Comparison of ENCODE assay signal across 1 cellular context in the genomic region with DNA sequence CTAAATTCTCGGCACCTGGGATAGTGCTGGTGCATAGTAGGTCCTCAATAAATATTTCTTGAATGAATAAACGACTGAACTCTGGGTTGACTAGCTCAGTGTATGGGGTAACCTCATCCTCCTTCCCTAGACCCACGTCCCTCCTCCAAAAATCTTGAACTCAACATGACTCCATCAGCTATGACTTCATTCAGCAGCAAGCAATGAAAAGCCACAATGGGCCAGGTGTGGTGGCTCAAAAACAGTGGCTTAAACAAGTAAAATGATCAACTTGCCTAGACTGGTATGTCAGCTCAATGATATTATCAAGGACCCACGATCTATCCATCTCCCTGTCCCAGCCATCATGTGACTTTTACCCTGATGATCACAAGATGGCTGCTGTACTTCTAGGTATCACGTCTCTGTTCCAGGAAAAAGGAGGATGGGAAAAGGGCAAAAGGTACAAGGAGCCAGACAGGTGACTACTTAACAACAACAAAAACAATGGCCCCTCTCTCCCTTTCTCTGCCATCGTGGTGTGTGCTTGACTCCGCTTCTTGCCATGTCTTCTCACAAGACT.
TF ChIP-seq lines count a peak whose summit lies in the region.

No MANE protein-coding gene starts in this region.

TF ChIP-seq in K562, 482 proteins besides CTCF, POLR2A, EP300 and RAD21 (continued from another document):
- TF ChIP-seq ZNF395 (CRISPR knock-in tag; IDR thresholded peaks at IDR 0.05) (peak; percentile 57; the same call in 1 of the 2 replicates), PCBP2 (IDR thresholded peaks at IDR 0.05; ENCODE audit: low read depth, low read length, poor library complexity, severe bottlenecking) (no peak), FOXK2 (conservative IDR thresholded peaks at IDR 0.05 in 1 of 2, IDR thresholded peaks at IDR 0.05 in 1 of 2; ENCODE audit: low read depth in 2 of 2) (0 out of 4 replicates have a peak, but pooled peaks of 1 of the 2 experiments have one; percentile 25), SETDB1 (IDR thresholded peaks at IDR 0.05; ENCODE audit: low read length) (no peak), USF1 (CRISPR knock-in tag; IDR thresholded peaks at IDR 0.05) (no peak; the same call in 1 of the 2 replicates), SFPQ (IDR thresholded peaks at IDR 0.05; ENCODE audit: low read depth, low read length) (no peak), ZNF239 (CRISPR knock-in tag; IDR thresholded peaks at IDR 0.05) (peak; percentile 19; the same call in 1 of the 2 replicates), ZKSCAN1 (IDR thresholded peaks at IDR 0.05; ENCODE audit: low read depth, low read length) (peak; percentile 77), STAT5A (IDR thresholded peaks at IDR 0.05; ENCODE audit: borderline replicate concordance, low read length) (0 out of 2 replicates have a peak, but pooled peaks have one; percentile 10), ZNF121 (CRISPR knock-in tag; conservative IDR thresholded peaks at IDR 0.05) (no peak)
- TF ChIP-seq, protein P1, sequence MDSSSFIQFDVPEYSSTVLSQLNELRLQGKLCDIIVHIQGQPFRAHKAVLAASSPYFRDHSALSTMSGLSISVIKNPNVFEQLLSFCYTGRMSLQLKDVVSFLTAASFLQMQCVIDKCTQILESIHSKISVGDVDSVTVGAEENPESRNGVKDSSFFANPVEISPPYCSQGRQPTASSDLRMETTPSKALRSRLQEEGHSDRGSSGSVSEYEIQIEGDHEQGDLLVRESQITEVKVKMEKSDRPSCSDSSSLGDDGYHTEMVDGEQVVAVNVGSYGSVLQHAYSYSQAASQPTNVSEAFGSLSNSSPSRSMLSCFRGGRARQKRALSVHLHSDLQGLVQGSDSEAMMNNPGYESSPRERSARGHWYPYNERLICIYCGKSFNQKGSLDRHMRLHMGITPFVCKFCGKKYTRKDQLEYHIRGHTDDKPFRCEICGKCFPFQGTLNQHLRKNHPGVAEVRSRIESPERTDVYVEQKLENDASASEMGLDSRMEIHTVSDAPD (CRISPR knock-in tag; IDR thresholded peaks at IDR 0.05) = no peak
- TF ChIP-seq, protein P2, sequence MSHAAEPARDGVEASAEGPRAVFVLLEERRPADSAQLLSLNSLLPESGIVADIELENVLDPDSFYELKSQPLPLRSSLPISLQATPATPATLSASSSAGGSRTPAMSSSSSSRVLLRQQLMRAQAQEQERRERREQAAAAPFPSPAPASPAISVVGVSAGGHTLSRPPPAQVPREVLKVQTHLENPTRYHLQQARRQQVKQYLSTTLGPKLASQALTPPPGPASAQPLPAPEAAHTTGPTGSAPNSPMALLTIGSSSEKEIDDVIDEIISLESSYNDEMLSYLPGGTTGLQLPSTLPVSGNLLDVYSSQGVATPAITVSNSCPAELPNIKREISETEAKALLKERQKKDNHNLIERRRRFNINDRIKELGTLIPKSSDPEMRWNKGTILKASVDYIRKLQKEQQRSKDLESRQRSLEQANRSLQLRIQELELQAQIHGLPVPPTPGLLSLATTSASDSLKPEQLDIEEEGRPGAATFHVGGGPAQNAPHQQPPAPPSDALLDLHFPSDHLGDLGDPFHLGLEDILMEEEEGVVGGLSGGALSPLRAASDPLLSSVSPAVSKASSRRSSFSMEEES (CRISPR knock-in tag; IDR thresholded peaks at IDR 0.05) = peak; percentile 80
- TF ChIP-seq, protein P3, sequence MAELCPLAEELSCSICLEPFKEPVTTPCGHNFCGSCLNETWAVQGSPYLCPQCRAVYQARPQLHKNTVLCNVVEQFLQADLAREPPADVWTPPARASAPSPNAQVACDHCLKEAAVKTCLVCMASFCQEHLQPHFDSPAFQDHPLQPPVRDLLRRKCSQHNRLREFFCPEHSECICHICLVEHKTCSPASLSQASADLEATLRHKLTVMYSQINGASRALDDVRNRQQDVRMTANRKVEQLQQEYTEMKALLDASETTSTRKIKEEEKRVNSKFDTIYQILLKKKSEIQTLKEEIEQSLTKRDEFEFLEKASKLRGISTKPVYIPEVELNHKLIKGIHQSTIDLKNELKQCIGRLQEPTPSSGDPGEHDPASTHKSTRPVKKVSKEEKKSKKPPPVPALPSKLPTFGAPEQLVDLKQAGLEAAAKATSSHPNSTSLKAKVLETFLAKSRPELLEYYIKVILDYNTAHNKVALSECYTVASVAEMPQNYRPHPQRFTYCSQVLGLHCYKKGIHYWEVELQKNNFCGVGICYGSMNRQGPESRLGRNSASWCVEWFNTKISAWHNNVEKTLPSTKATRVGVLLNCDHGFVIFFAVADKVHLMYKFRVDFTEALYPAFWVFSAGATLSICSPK (IDR thresholded peaks at IDR 0.05; ENCODE audit: borderline replicate concordance) = no peak
- TF ChIP-seq, protein P4, sequence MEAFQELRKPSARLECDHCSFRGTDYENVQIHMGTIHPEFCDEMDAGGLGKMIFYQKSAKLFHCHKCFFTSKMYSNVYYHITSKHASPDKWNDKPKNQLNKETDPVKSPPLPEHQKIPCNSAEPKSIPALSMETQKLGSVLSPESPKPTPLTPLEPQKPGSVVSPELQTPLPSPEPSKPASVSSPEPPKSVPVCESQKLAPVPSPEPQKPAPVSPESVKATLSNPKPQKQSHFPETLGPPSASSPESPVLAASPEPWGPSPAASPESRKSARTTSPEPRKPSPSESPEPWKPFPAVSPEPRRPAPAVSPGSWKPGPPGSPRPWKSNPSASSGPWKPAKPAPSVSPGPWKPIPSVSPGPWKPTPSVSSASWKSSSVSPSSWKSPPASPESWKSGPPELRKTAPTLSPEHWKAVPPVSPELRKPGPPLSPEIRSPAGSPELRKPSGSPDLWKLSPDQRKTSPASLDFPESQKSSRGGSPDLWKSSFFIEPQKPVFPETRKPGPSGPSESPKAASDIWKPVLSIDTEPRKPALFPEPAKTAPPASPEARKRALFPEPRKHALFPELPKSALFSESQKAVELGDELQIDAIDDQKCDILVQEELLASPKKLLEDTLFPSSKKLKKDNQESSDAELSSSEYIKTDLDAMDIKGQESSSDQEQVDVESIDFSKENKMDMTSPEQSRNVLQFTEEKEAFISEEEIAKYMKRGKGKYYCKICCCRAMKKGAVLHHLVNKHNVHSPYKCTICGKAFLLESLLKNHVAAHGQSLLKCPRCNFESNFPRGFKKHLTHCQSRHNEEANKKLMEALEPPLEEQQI (IDR thresholded peaks at IDR 0.05) = no peak
- TF ChIP-seq, protein P5, sequence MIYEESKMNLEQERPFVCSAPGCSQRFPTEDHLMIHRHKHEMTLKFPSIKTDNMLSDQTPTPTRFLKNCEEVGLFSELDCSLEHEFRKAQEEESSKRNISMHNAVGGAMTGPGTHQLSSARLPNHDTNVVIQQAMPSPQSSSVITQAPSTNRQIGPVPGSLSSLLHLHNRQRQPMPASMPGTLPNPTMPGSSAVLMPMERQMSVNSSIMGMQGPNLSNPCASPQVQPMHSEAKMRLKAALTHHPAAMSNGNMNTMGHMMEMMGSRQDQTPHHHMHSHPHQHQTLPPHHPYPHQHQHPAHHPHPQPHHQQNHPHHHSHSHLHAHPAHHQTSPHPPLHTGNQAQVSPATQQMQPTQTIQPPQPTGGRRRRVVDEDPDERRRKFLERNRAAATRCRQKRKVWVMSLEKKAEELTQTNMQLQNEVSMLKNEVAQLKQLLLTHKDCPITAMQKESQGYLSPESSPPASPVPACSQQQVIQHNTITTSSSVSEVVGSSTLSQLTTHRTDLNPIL (CRISPR knock-in tag; IDR thresholded peaks at IDR 0.05) = no peak
